8 cellular contexts compared by ENCODE assay signal in the genomic region with DNA sequence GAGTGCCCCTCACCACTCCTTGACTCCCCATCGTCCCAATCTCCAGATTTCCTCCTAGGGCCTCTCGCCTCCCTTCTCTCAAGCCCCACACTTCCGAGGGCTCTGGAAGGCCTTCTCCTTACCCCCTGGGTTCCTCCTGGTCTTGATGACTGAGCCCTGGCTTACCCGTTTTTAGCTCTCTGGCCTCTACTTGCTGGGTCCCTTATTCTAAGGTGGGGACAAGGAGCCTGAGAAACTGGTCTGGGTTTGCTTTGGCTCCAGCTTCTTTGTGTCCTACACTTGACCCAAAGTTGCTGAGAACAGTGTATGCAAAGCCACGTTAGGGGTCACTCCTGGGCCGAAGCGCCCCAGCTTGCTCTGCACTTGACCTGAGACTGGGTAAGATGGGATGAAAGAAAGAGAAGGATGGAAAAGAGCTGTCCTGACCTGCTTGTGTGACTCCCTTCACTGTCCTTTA. TPM values are rescaled to one million over a fixed set of nuclear protein-coding genes. Genes with fewer than 3 reads are reported as not detected.
DNase-seq lines count a peak whose midpoint lies in the region; ATAC-seq and TF ChIP-seq lines count a peak whose summit lies in the region.

No MANE protein-coding gene starts in this region.

- H3K27me3 Mint-ChIP-seq in stimulated activated naive CD8-positive, alpha-beta T cell treated with anti-CD3 and anti-CD28 coated beads, Interleukin-15, Interleukin-2, amounts not matched to agents 100 ng/mL and 50 ng/mL, for 24 hours = no peaks in the 10 kb centered on the region
- no peaks in the 10 kb centered on the region for H3K27me3 Mint-ChIP-seq in activated T-helper 1 cell treated with anti-CD3 and anti-CD28 coated beads, Interleukin-12 subunit alpha, Interleukin-12 subunit beta, Interleukin-2, Interleukin-4 antibody, amounts not matched to agents 30 ng/mL and 10 ng/mL and 1 ng/mL, durations not matched to agents 14 hours and 24 hours and 36 hours (ENCODE audit: insufficient read depth)

- H3K27me3 ChIP-seq in HL-60 (ENCODE audit: insufficient read depth, poor library complexity, severe bottlenecking) = no peaks in the 10 kb centered on the region
- no peaks in the 10 kb centered on the region for H3K27me3 ChIP-seq in cardiac muscle cell
- H3K27me3 ChIP-seq in psoas muscle (ENCODE audit: insufficient read depth in 3 of 3, low read length in 2 of 3) = no peaks in the 10 kb centered on the region

- intact Hi-C loops in activated T-helper 1 cell treated with anti-CD3 and anti-CD28 coated beads, Interleukin-12 subunit alpha, Interleukin-12 subunit beta, Interleukin-2, Interleukin-4 antibody, amounts not matched to agents 30 ng/mL and 10 ng/mL and 1 ng/mL, durations not matched to agents 14 hours and 24 hours and 36 hours (cut with micrococcal nuclease) = loop anchor here (2.0 to 10.0 kb wide), 4 partner anchors 109 to 1182 kb away; a partner anchor contains a TSS
- intact Hi-C loops in psoas muscle (cut with DNase I) = no loop called here

- no peak for TF ChIP-seq CTCF in HL-60 (IDR thresholded peaks at IDR 0.05; ENCODE audit: insufficient read depth, low read length)
- no peak for TF ChIP-seq CTCF in cardiac muscle cell (IDR thresholded peaks at IDR 0.05; ENCODE audit: low read depth, low read length)
- no peak for TF ChIP-seq CTCF in psoas muscle (IDR thresholded peaks at IDR 0.05)

- H3K4me1 ChIP-seq in cardiac muscle cell (ENCODE audit: low read depth) = peaks cover 4% of the 10 kb centered on the region
- peaks cover 6% of the 10 kb centered on the region for H3K4me1 ChIP-seq in psoas muscle

- ATAC-seq in stimulated activated naive CD8-positive, alpha-beta T cell treated with anti-CD3 and anti-CD28 coated beads, Interleukin-15, Interleukin-2, amounts not matched to agents 100 U/mL and 50 U/mL, for 24 hours = no peak
- ATAC-seq in psoas muscle = peak; percentile 9 to 29 (median 26)

- WGBS in psoas muscle, 3 donors = 17 to 21% (median 18%) methylated on average over 7 of the region's 7 CpGs

- no peaks in the 10 kb centered on the region for H3K9me3 ChIP-seq in cardiac muscle cell (ENCODE audit: low read depth)
- no peaks in the 10 kb centered on the region for H3K9me3 ChIP-seq in psoas muscle

- no peaks in the 10 kb centered on the region for H3K9me3 Mint-ChIP-seq in stimulated activated naive CD8-positive, alpha-beta T cell treated with anti-CD3 and anti-CD28 coated beads, Interleukin-15, Interleukin-2, amounts not matched to agents 100 ng/mL and 50 ng/mL, for 24 hours
- no peaks in the 10 kb centered on the region for H3K9me3 Mint-ChIP-seq in activated T-helper 1 cell treated with anti-CD3 and anti-CD28 coated beads, Interleukin-12 subunit alpha, Interleukin-12 subunit beta, Interleukin-2, Interleukin-4 antibody, amounts not matched to agents 30 ng/mL and 10 ng/mL and 1 ng/mL, durations not matched to agents 14 hours and 24 hours and 36 hours

- H3K27ac ChIP-seq in HL-60 (replicated peaks) (peak overlapping the region; percentile 77), cardiac muscle cell (peak overlapping the region; percentile 74), psoas muscle (peak overlapping the region; percentile 78)

- peaks cover 19% of the 10 kb centered on the region for H3K36me3 Mint-ChIP-seq in stimulated activated naive CD8-positive, alpha-beta T cell treated with anti-CD3 and anti-CD28 coated beads, Interleukin-15, Interleukin-2, amounts not matched to agents 100 ng/mL and 50 ng/mL, for 24 hours (ENCODE audit: low read depth)
- H3K36me3 Mint-ChIP-seq in activated T-helper 1 cell treated with anti-CD3 and anti-CD28 coated beads, Interleukin-12 subunit alpha, Interleukin-12 subunit beta, Interleukin-2, Interleukin-4 antibody, amounts not matched to agents 30 ng/mL and 10 ng/mL and 1 ng/mL, durations not matched to agents 14 hours and 24 hours and 36 hours (ENCODE audit: low read depth) = peaks cover 15% of the 10 kb centered on the region

- H3K27ac Mint-ChIP-seq in stimulated activated naive CD8-positive, alpha-beta T cell treated with anti-CD3 and anti-CD28 coated beads, Interleukin-15, Interleukin-2, amounts not matched to agents 100 ng/mL and 50 ng/mL, for 24 hours = peak overlapping the region; percentile 93
- H3K27ac Mint-ChIP-seq in activated T-helper 1 cell treated with anti-CD3 and anti-CD28 coated beads, Interleukin-12 subunit alpha, Interleukin-12 subunit beta, Interleukin-2, Interleukin-4 antibody, amounts not matched to agents 30 ng/mL and 10 ng/mL and 1 ng/mL, durations not matched to agents 14 hours and 24 hours and 36 hours = peak overlapping the region; percentile 94

- no peak for DNase-seq in stimulated activated naive CD8-positive, alpha-beta T cell treated with anti-CD3 and anti-CD28 coated beads, Interleukin-15, Interleukin-2, amounts not matched to agents 100 U/mL and 50 U/mL, for 24 hours
- DNase-seq in HL-60 (ENCODE audit: low read depth in 1 of 2, low spot score in 1 of 2) (peak in 1 of 2 experiments; percentile 16), cardiac muscle cell (ENCODE audit: low read depth in 1 of 2, low spot score in 1 of 2) (peak; percentile 14 to 15), psoas muscle (no peak), NCI-H1436 treated with DMSO at 0.1 percent for 48 hours (lab: John Stamatoyannopoulos, UW) (no peak), DMS153 treated with DMSO at 0.1 percent for 48 hours (lab: John Stamatoyannopoulos, UW; ENCODE audit: unreplicated experiment) (no peak)
- DNase-seq in activated T-helper 1 cell treated with anti-CD3 and anti-CD28 coated beads, Interleukin-12 subunit alpha, Interleukin-12 subunit beta, Interleukin-2, Interleukin-4 antibody, amounts not matched to agents 30 ng/mL and 10 ng/mL and 1 ng/mL, durations not matched to agents 14 hours and 24 hours and 36 hours (ENCODE audit: low spot score) = peak; percentile 1

- H3K36me3 ChIP-seq in cardiac muscle cell = no peaks in the 10 kb centered on the region
- H3K36me3 ChIP-seq in psoas muscle (ENCODE audit: insufficient read depth in 1 of 2, low read depth in 1 of 2) = peaks cover 0 to 18% of the 10 kb centered on the region in 2 donors

- peak overlapping the region; percentile 90 for H3K4me3 ChIP-seq in HL-60 (replicated peaks; ENCODE audit: insufficient read depth, low read length)
- H3K4me3 ChIP-seq in cardiac muscle cell = peak overlapping the region; percentile 74
- peak overlapping the region; percentile 99 for H3K4me3 ChIP-seq in psoas muscle

- peak overlapping the region; percentile 92 for H3K4me3 Mint-ChIP-seq in stimulated activated naive CD8-positive, alpha-beta T cell treated with anti-CD3 and anti-CD28 coated beads, Interleukin-15, Interleukin-2, amounts not matched to agents 100 ng/mL and 50 ng/mL, for 24 hours
- H3K4me3 Mint-ChIP-seq in activated T-helper 1 cell treated with anti-CD3 and anti-CD28 coated beads, Interleukin-12 subunit alpha, Interleukin-12 subunit beta, Interleukin-2, Interleukin-4 antibody, amounts not matched to agents 30 ng/mL and 10 ng/mL and 1 ng/mL, durations not matched to agents 14 hours and 24 hours and 36 hours = peak overlapping the region; percentile 98

- H3K4me1 Mint-ChIP-seq in stimulated activated naive CD8-positive, alpha-beta T cell treated with anti-CD3 and anti-CD28 coated beads, Interleukin-15, Interleukin-2, amounts not matched to agents 100 ng/mL and 50 ng/mL, for 24 hours (ENCODE audit: low read depth) = peaks cover 29% of the 10 kb centered on the region
- H3K4me1 Mint-ChIP-seq in activated T-helper 1 cell treated with anti-CD3 and anti-CD28 coated beads, Interleukin-12 subunit alpha, Interleukin-12 subunit beta, Interleukin-2, Interleukin-4 antibody, amounts not matched to agents 30 ng/mL and 10 ng/mL and 1 ng/mL, durations not matched to agents 14 hours and 24 hours and 36 hours (ENCODE audit: low read depth) = peaks cover 37% of the 10 kb centered on the region

RNA-seq across cellular contexts. Expression of a gene that starts 0.8 kb away (rescaled TPM):
- total RNA-seq in activated T-helper 1 cell treated with anti-CD3 and anti-CD28 coated beads, Interleukin-12 subunit alpha, Interleukin-12 subunit beta, Interleukin-2, Interleukin-4 antibody, amounts not matched to agents 30 ng/mL and 10 ng/mL and 1 ng/mL, durations not matched to agents 14 hours and 24 hours and 36 hours = 31.6 and 32.9 TPM in 2 replicates
- total RNA-seq in cardiac muscle cell (26.6 and 32.5 TPM in 2 replicates), psoas muscle (1 to 10 TPM; 3.5 to 7.9 (median 6.8) TPM)
- polyA plus RNA-seq in cardiac muscle cell (31.0 and 32.5 TPM in 2 replicates), psoas muscle (1 to 10 TPM; 4.8 to 8.3 (median 5.4) TPM)

RNA-seq across cellular contexts. Expression of a gene that starts 16.7 kb away (rescaled TPM):
- total RNA-seq in activated T-helper 1 cell treated with anti-CD3 and anti-CD28 coated beads, Interleukin-12 subunit alpha, Interleukin-12 subunit beta, Interleukin-2, Interleukin-4 antibody, amounts not matched to agents 30 ng/mL and 10 ng/mL and 1 ng/mL, durations not matched to agents 14 hours and 24 hours and 36 hours = 57.0 and 70.6 TPM in 2 replicates
- total RNA-seq in cardiac muscle cell = 20.4 and 30.8 TPM in 2 replicates
- polyA plus RNA-seq in cardiac muscle cell = 22.3 and 25.3 TPM in 2 replicates
- total RNA-seq in psoas muscle = 10 to 100 TPM; 12.7 to 40.0 (median 33.5) TPM
- polyA plus RNA-seq in psoas muscle = 10 to 100 TPM; 15.4 to 26.1 (median 18.8) TPM

Comparison
In these comparisons a context has a peak if more than half of its experiments do, and no peak if none do; other contexts are left out.
1. DNase-seq: peak in activated T-helper 1 cell treated with anti-CD3 and anti-CD28 coated beads, Interleukin-12 subunit alpha, Interleukin-12 subunit beta, Interleukin-2, Interleukin-4 antibody, amounts not matched to agents 30 ng/mL and 10 ng/mL and 1 ng/mL, durations not matched to agents 14 hours and 24 hours and 36 hours (single experiment) and cardiac muscle cell (2 of 2); none in stimulated activated naive CD8-positive, alpha-beta T cell treated with anti-CD3 and anti-CD28 coated beads, Interleukin-15, Interleukin-2, amounts not matched to agents 100 U/mL and 50 U/mL, for 24 hours (single experiment), psoas muscle (0 of 2), NCI-H1436 treated with DMSO at 0.1 percent for 48 hours (single experiment) and DMS153 treated with DMSO at 0.1 percent for 48 hours (single experiment).
2. Peak in every context shown above with its lines, with median percentiles within 50 percentile points of each other: H3K27ac ChIP-seq and H3K4me3 ChIP-seq.